Comparison of ENCODE assay signal across 8 cellular contexts in genomic region chr17:29933379-29933778, GRCh38. TPM values are rescaled to one million over a fixed set of nuclear protein-coding genes. Genes with fewer than 3 reads are reported as not detected.
DNase-seq lines count a peak whose midpoint lies in the region; TF ChIP-seq lines count a peak whose summit lies in the region.
"Had no signal": no experiment of that assay in that cellular context is flagged by ENCODE, and none has a peak within 500 bp of the region (broad histone marks: within the 10 kb centered on the region; RNA-seq: fewer than 3 reads in every experiment).

No MANE protein-coding gene starts in this region.

- H3K4me3 ChIP-seq in brain microvascular endothelial cell (ENCODE audit: low read depth, low read length), result no peak overlapping the region

- in situ Hi-C loops in brain microvascular endothelial cell (cut with HindIII; ENCODE audit: low pct_ligation_motif_present, low sequenced_read_pairs), result no loop called here

- H3K27me3 ChIP-seq in brain microvascular endothelial cell (replicated peaks), result no peaks in the 10 kb centered on the region

- no peaks in the 10 kb centered on the region for H3K36me3 ChIP-seq in brain microvascular endothelial cell (replicated peaks)

- peak; percentile 58 for TF ChIP-seq CTCF in brain microvascular endothelial cell (IDR thresholded peaks at IDR 0.05; ENCODE audit: low read depth, low read length, missing control alignments)

- DNase-seq in Daoy (ENCODE audit: low read depth) (peak; percentile 10), M059J (ENCODE audit: low read depth) (peak; percentile 49), brain microvascular endothelial cell (peak; percentile 16), midbrain (lab: John Stamatoyannopoulos, UW) (peak; percentile 12), middle frontal gyrus (ENCODE audit: extremely low spot score, low spot score) (no peak), NCI-H1930 (lab: John Stamatoyannopoulos, UW) (no peak)
- no peak for DNase-seq in activated CD8-positive, alpha-beta memory T cell treated with anti-CD3 and anti-CD28 coated beads, Interleukin-2, amount 50 U/mL, for 48 hours
- DNase-seq: NCI-H2029 treated with DMSO at 0.1 percent for 48 hours had no signal

- no peak overlapping the region for H3K27ac ChIP-seq in brain microvascular endothelial cell

RNA-seq across cellular contexts. Expression of gene SSH2, which starts 3.4 kb away (rescaled TPM):
- 4.0 and 4.6 TPM in 2 replicates for total RNA-seq in Daoy (2014; rRNA removed; shearing (Covaris generic))
- total RNA-seq in M059J (2014; rRNA removed; shearing (Covaris generic)), result 11.8 and 16.7 TPM in 2 replicates

RNA-seq across cellular contexts. Expression of gene EFCAB5, which starts 8.1 kb away (rescaled TPM):
- total RNA-seq in Daoy (2014; rRNA removed; shearing (Covaris generic)), result 0.03 and 0.23 TPM in 2 replicates
- total RNA-seq in M059J (2014; rRNA removed; shearing (Covaris generic)), result 0.22 and 1.7 TPM in 2 replicates

Comparison
In these comparisons a context has a peak if more than half of its experiments do, and no peak if none do; other contexts are left out.
1. DNase-seq: peak in Daoy (single experiment), M059J (single experiment), brain microvascular endothelial cell (single experiment) and midbrain (single experiment); none in middle frontal gyrus (single experiment), activated CD8-positive, alpha-beta memory T cell treated with anti-CD3 and anti-CD28 coated beads, Interleukin-2, amount 50 U/mL, for 48 hours (single experiment) and NCI-H1930 (0 of 2).